In genomic region chr4:169270156-169270809, GRCh38 we compare ENCODE assay signal across 8 cellular contexts. TPM values are rescaled to one million over a fixed set of nuclear protein-coding genes. Genes with fewer than 3 reads are reported as not detected.
A peak's percentile ranks its signal among the peaks of the same experiment; 100 is the strongest.
DNase-seq lines count a peak whose midpoint lies in the region; ATAC-seq and TF ChIP-seq lines count a peak whose summit lies in the region.

No MANE protein-coding gene starts in this region.

- peak overlapping the region; percentile 52 for H3K4me3 Mint-ChIP-seq in activated T-helper 17 cell treated with anti-CD3 and anti-CD28 coated beads, Interleukin-2, amount 50 U/mL, for 72 hours
- peak overlapping the region; percentile 90 for H3K4me3 Mint-ChIP-seq in glutamatergic neuron (ENCODE audit: unreplicated experiment)

- ATAC-seq in GM18498 (IDR thresholded peaks at IDR 0.05; ENCODE audit: unreplicated experiment), result peak; percentile 47
- ATAC-seq in HG02798 (IDR thresholded peaks at IDR 0.05; ENCODE audit: poor library complexity, unreplicated experiment), result peak; percentile 51
- ATAC-seq in activated T-helper 17 cell treated with anti-CD3 and anti-CD28 coated beads, Interleukin-2, amount 50 U/mL, for 72 hours (replicated peaks), result peak; percentile 71

- peaks cover 45% of the 10 kb centered on the region for H3K27me3 Mint-ChIP-seq in activated T-helper 17 cell treated with anti-CD3 and anti-CD28 coated beads, Interleukin-2, amount 50 U/mL, for 72 hours
- peaks cover 3% of the 10 kb centered on the region for H3K27me3 Mint-ChIP-seq in glutamatergic neuron (ENCODE audit: unreplicated experiment)

- H3K27ac Mint-ChIP-seq in activated T-helper 17 cell treated with anti-CD3 and anti-CD28 coated beads, Interleukin-2, amount 50 U/mL, for 72 hours, result no peak overlapping the region
- peak overlapping the region; percentile 87 for H3K27ac Mint-ChIP-seq in glutamatergic neuron (ENCODE audit: unreplicated experiment)

- peak overlapping the region; percentile 86 for H3K4me3 ChIP-seq in AG10803 (ENCODE audit: low read length)

- no peaks in the 10 kb centered on the region for H3K9me3 Mint-ChIP-seq in activated T-helper 17 cell treated with anti-CD3 and anti-CD28 coated beads, Interleukin-2, amount 50 U/mL, for 72 hours
- H3K9me3 Mint-ChIP-seq in glutamatergic neuron (ENCODE audit: unreplicated experiment), result peaks cover 9% of the 10 kb centered on the region

- no peaks in the 10 kb centered on the region for H3K36me3 Mint-ChIP-seq in activated T-helper 17 cell treated with anti-CD3 and anti-CD28 coated beads, Interleukin-2, amount 50 U/mL, for 72 hours (ENCODE audit: low read depth)
- H3K36me3 Mint-ChIP-seq in glutamatergic neuron (ENCODE audit: unreplicated experiment), result no peaks in the 10 kb centered on the region

- TF ChIP-seq CTCF in AG10803 (conservative IDR thresholded peaks at IDR 0.05; ENCODE audit: low read length), result no peak
- TF ChIP-seq CTCF in glutamatergic neuron (IDR thresholded peaks at IDR 0.05; ENCODE audit: partially characterized antibody, unreplicated experiment), result no peak

- no peaks in the 10 kb centered on the region for H3K4me1 Mint-ChIP-seq in activated T-helper 17 cell treated with anti-CD3 and anti-CD28 coated beads, Interleukin-2, amount 50 U/mL, for 72 hours
- H3K4me1 Mint-ChIP-seq in glutamatergic neuron (ENCODE audit: low read depth, unreplicated experiment), result peaks cover 28% of the 10 kb centered on the region

- DNase-seq in AG10803 (ENCODE audit: low read depth) (peak; percentile 52), NCI-H146 treated with DMSO at 0.1 percent for 48 hours (lab: John Stamatoyannopoulos, UW; ENCODE audit: unreplicated experiment) (peak; percentile 3), glutamatergic neuron (peak; percentile 65), nucleus accumbens (lab: John Stamatoyannopoulos, UW) (peak in 49 of 56 donors; percentile 12 to 81 (median 60)), inferior parietal cortex (ENCODE audit: extremely low spot score) (no peak)

RNA-seq across cellular contexts. Expression of gene SH3RF1, which starts 0.5 kb away (rescaled TPM):
- total RNA-seq in activated T-helper 17 cell treated with anti-CD3 and anti-CD28 coated beads, Interleukin-2, amount 50 U/mL, for 72 hours, result 1 to 10 TPM in 1 of 2 donors, under 1 TPM in 1; 0.26 to 1.4 TPM
- total RNA-seq in glutamatergic neuron (ENCODE audit: unreplicated experiment), result 35.2 TPM

Comparison
In these comparisons a context has a peak if more than half of its experiments do, and no peak if none do; other contexts are left out.
1. RNA of gene SH3RF1, which starts 0.5 kb away (total RNA-seq): 35.2 TPM in glutamatergic neuron (single experiment); 0.26 to 1.4 TPM in activated T-helper 17 cell treated with anti-CD3 and anti-CD28 coated beads, Interleukin-2, amount 50 U/mL, for 72 hours; every median in the first group is over 10 times any median in the second.
2. Peak in every context shown above with its lines, with median percentiles within 50 percentile points of each other: ATAC-seq.